ENCODE assay signal across 7 cellular contexts in the genomic region with DNA sequence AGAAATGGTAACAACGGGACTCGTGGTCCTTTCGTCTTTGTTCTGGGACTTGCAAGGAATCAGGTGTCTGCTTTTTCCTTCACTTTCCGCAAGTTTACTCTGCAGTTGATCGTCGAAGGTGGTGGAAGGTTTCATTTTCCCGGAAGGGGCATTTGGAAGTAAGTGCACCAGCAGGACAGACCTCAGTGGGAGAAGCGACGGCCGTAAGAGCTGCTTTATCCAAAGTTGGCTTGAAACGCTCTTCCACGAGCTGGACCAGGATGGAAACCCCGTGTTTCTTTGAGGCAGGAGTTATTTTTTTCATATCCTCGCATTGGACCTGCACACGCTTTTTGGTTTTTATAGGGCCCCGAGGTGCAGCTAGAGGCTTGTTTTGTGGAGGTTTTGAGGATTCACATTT. TPM values are rescaled to one million over a fixed set of nuclear protein-coding genes. Genes with fewer than 3 reads are reported as not detected.
DNase-seq lines count a peak whose midpoint lies in the region; ATAC-seq and TF ChIP-seq lines count a peak whose summit lies in the region.

No MANE protein-coding gene starts in this region.

- no peaks in the 10 kb centered on the region for H3K9me3 ChIP-seq in iPS-20b (ENCODE audit: insufficient read depth, low read depth, low read length)

- peaks cover 30% of the 10 kb centered on the region for H3K36me3 Mint-ChIP-seq in HFFc6 (ENCODE audit: low read depth)
- peaks cover 16% of the 10 kb centered on the region for H3K36me3 Mint-ChIP-seq in activated T-helper 2 cell treated with anti-CD3 and anti-CD28 coated beads, Interferon-gamma antibody, Interleukin-2, Interleukin-4, amounts not matched to agents 10 μg/mL and 5 μg/mL and 100 μg/mL, durations not matched to agents 14 hours and 24 hours and 36 hours (ENCODE audit: low read depth)
- peaks cover 20 to 39% of the 10 kb centered on the region in 2 donors for H3K36me3 Mint-ChIP-seq in stimulated activated naive B cell treated with anti-CD40 and anti-IgM and Interleukin-4, amounts not matched to agents 10 μg/mL and 1 μg/mL and 100 μg/mL, for 72 hours

- H3K9me3 Mint-ChIP-seq in HFFc6, result no peaks in the 10 kb centered on the region
- no peaks in the 10 kb centered on the region for H3K9me3 Mint-ChIP-seq in activated T-helper 2 cell treated with anti-CD3 and anti-CD28 coated beads, Interferon-gamma antibody, Interleukin-2, Interleukin-4, amounts not matched to agents 10 μg/mL and 5 μg/mL and 100 μg/mL, durations not matched to agents 14 hours and 24 hours and 36 hours
- H3K9me3 Mint-ChIP-seq in stimulated activated naive B cell treated with anti-CD40 and anti-IgM and Interleukin-4, amounts not matched to agents 10 μg/mL and 1 μg/mL and 100 μg/mL, for 72 hours, result no peaks in the 10 kb centered on the region

- no peak for ATAC-seq in stimulated activated naive B cell treated with anti-CD40 and anti-IgM and Interleukin-4, amounts not matched to agents 10 μg/mL and 1 μg/mL and 100 μg/mL, for 72 hours (replicated peaks)
- ATAC-seq in HG03108 (IDR thresholded peaks at IDR 0.05; ENCODE audit: unreplicated experiment), result no peak

- DNase-seq in HFFc6 (no peak), DMS114 treated with DMSO at 0.1 percent for 48 hours (lab: John Stamatoyannopoulos, UW; ENCODE audit: unreplicated experiment) (no peak)
- no peak for DNase-seq in activated T-helper 2 cell treated with anti-CD3 and anti-CD28 coated beads, Interferon-gamma antibody, Interleukin-2, Interleukin-4, amounts not matched to agents 10 μg/mL and 5 μg/mL and 100 μg/mL, durations not matched to agents 14 hours and 24 hours and 36 hours (ENCODE audit: low spot score)
- no peak for DNase-seq in stimulated activated naive B cell treated with anti-CD40 and anti-IgM and Interleukin-4, amounts not matched to agents 10 μg/mL and 1 μg/mL and 100 μg/mL, for 72 hours
- DNase-seq in activated CD4-positive, CD25-positive, alpha-beta regulatory T cell (lab: John Stamatoyannopoulos, UW), result no peak

- peaks cover 16% of the 10 kb centered on the region for H3K27me3 Mint-ChIP-seq in HFFc6 (ENCODE audit: insufficient read depth)
- no peaks in the 10 kb centered on the region for H3K27me3 Mint-ChIP-seq in activated T-helper 2 cell treated with anti-CD3 and anti-CD28 coated beads, Interferon-gamma antibody, Interleukin-2, Interleukin-4, amounts not matched to agents 10 μg/mL and 5 μg/mL and 100 μg/mL, durations not matched to agents 14 hours and 24 hours and 36 hours (ENCODE audit: low read depth)
- no peaks in the 10 kb centered on the region for H3K27me3 Mint-ChIP-seq in stimulated activated naive B cell treated with anti-CD40 and anti-IgM and Interleukin-4, amounts not matched to agents 10 μg/mL and 1 μg/mL and 100 μg/mL, for 72 hours

- peaks cover 10% of the 10 kb centered on the region; the same call in 1 of the 2 replicates for H3K36me3 ChIP-seq in iPS-20b (ENCODE audit: insufficient read depth, low read depth, low read length)

- H3K4me1 Mint-ChIP-seq in HFFc6 (ENCODE audit: low read depth), result peaks cover 56% of the 10 kb centered on the region
- peaks cover 13% of the 10 kb centered on the region for H3K4me1 Mint-ChIP-seq in activated T-helper 2 cell treated with anti-CD3 and anti-CD28 coated beads, Interferon-gamma antibody, Interleukin-2, Interleukin-4, amounts not matched to agents 10 μg/mL and 5 μg/mL and 100 μg/mL, durations not matched to agents 14 hours and 24 hours and 36 hours (ENCODE audit: low read depth)
- H3K4me1 Mint-ChIP-seq in stimulated activated naive B cell treated with anti-CD40 and anti-IgM and Interleukin-4, amounts not matched to agents 10 μg/mL and 1 μg/mL and 100 μg/mL, for 72 hours, result peaks cover 27 to 47% of the 10 kb centered on the region in 2 donors

- H3K9ac ChIP-seq in iPS-20b (ENCODE audit: low read depth, low read length), result peak overlapping the region; percentile 77; the same call in 1 of the 2 replicates

- H3K27ac ChIP-seq in iPS-20b (ENCODE audit: low read length), result no peak overlapping the region

- no peaks in the 10 kb centered on the region; the same call in 1 of the 2 replicates for H3K27me3 ChIP-seq in iPS-20b (ENCODE audit: insufficient read depth, low read length)

- H3K4me1 ChIP-seq in iPS-20b (ENCODE audit: insufficient read depth, low read length), result peaks cover 7% of the 10 kb centered on the region; the same call in 1 of the 2 replicates

- H3K4me3 Mint-ChIP-seq in HFFc6, result peak overlapping the region; percentile 96
- H3K4me3 Mint-ChIP-seq in activated T-helper 2 cell treated with anti-CD3 and anti-CD28 coated beads, Interferon-gamma antibody, Interleukin-2, Interleukin-4, amounts not matched to agents 10 μg/mL and 5 μg/mL and 100 μg/mL, durations not matched to agents 14 hours and 24 hours and 36 hours (ENCODE audit: low read depth), result peak overlapping the region; percentile 86
- H3K4me3 Mint-ChIP-seq in stimulated activated naive B cell treated with anti-CD40 and anti-IgM and Interleukin-4, amounts not matched to agents 10 μg/mL and 1 μg/mL and 100 μg/mL, for 72 hours, result peak overlapping the region; percentile 82 to 83

- peak overlapping the region; percentile 76 for H3K4me3 ChIP-seq in iPS-20b (ENCODE audit: low read length)

- H3K27ac Mint-ChIP-seq in HFFc6, result peak overlapping the region; percentile 99
- peak overlapping the region; percentile 36 for H3K27ac Mint-ChIP-seq in activated T-helper 2 cell treated with anti-CD3 and anti-CD28 coated beads, Interferon-gamma antibody, Interleukin-2, Interleukin-4, amounts not matched to agents 10 μg/mL and 5 μg/mL and 100 μg/mL, durations not matched to agents 14 hours and 24 hours and 36 hours
- H3K27ac Mint-ChIP-seq in stimulated activated naive B cell treated with anti-CD40 and anti-IgM and Interleukin-4, amounts not matched to agents 10 μg/mL and 1 μg/mL and 100 μg/mL, for 72 hours, result peak overlapping the region; percentile 92

- intact Hi-C loops in activated T-helper 2 cell treated with anti-CD3 and anti-CD28 coated beads, Interferon-gamma antibody, Interleukin-2, Interleukin-4, amounts not matched to agents 10 μg/mL and 5 μg/mL and 100 μg/mL, durations not matched to agents 14 hours and 24 hours and 36 hours (cut with micrococcal nuclease), result loop anchor here (5.0 to 10.0 kb wide), 2 partner anchors 120 to 178 kb away; a partner anchor contains a TSS

- TF ChIP-seq CTCF in HFFc6 (IDR thresholded peaks at IDR 0.05), result no peak

RNA-seq across cellular contexts. Expression of a gene that starts 1.2 kb away (rescaled TPM):
- total RNA-seq in HFFc6 (2021; fragmentation: NEBNext Ultra II Directional; extraction: Animal tissue kit (Norgen Biotek cat#: 25700)), result 100 to 1,000 TPM; 288 to 304 (median 295) TPM
- total RNA-seq in activated T-helper 2 cell treated with anti-CD3 and anti-CD28 coated beads, Interferon-gamma antibody, Interleukin-2, Interleukin-4, amounts not matched to agents 10 μg/mL and 5 μg/mL and 100 μg/mL, durations not matched to agents 14 hours and 24 hours and 36 hours, result 63.6 and 67.6 TPM in 2 replicates

RNA-seq across cellular contexts. Expression of a gene that starts 30.7 kb away (rescaled TPM):
- 10 to 100 TPM; 25.6 to 35.6 (median 29.3) TPM for total RNA-seq in HFFc6 (2021; fragmentation: NEBNext Ultra II Directional; extraction: Animal tissue kit (Norgen Biotek cat#: 25700))
- total RNA-seq in activated T-helper 2 cell treated with anti-CD3 and anti-CD28 coated beads, Interferon-gamma antibody, Interleukin-2, Interleukin-4, amounts not matched to agents 10 μg/mL and 5 μg/mL and 100 μg/mL, durations not matched to agents 14 hours and 24 hours and 36 hours, result 45.4 and 45.8 TPM in 2 replicates

Comparison
In these comparisons a context has a peak if more than half of its experiments do, and no peak if none do; other contexts are left out.
1. H3K27ac Mint-ChIP-seq: peak in every context shown above with its lines; median percentile 99 in HFFc6; 92 in stimulated activated naive B cell treated with anti-CD40 and anti-IgM and Interleukin-4, amounts not matched to agents 10 μg/mL and 1 μg/mL and 100 μg/mL, for 72 hours; 36 in activated T-helper 2 cell treated with anti-CD3 and anti-CD28 coated beads, Interferon-gamma antibody, Interleukin-2, Interleukin-4, amounts not matched to agents 10 μg/mL and 5 μg/mL and 100 μg/mL, durations not matched to agents 14 hours and 24 hours and 36 hours.